ENCODE assay signal across 10 cellular contexts in genomic region chr2:104944495-104944894, GRCh38.
A peak's percentile ranks its signal among the peaks of the same experiment; 100 is the strongest.
DNase-seq lines count a peak whose midpoint lies in the region; ATAC-seq and TF ChIP-seq lines count a peak whose summit lies in the region.
"Had no signal": no experiment of that assay in that cellular context is flagged by ENCODE, and none has a peak within 500 bp of the region (broad histone marks: within the 10 kb centered on the region; RNA-seq: fewer than 3 reads in every experiment).

No MANE protein-coding gene starts in this region.

- H3K27ac ChIP-seq in heart right ventricle (no peak overlapping the region), RWPE1 (no peak overlapping the region), upper lobe of right lung (no peak overlapping the region)

- H3K4me3 ChIP-seq in heart right ventricle: no peak overlapping the region
- no peak overlapping the region for H3K4me3 ChIP-seq in upper lobe of right lung

- DNase-seq in heart right ventricle (no peak), left ventricle myocardium superior (no peak), RWPE1 (ENCODE audit: low spot score) (peak; percentile 41), hippocampal formation (lab: John Stamatoyannopoulos, UW) (peak; percentile 23 to 53), upper lobe of right lung (no peak), DMS79 (lab: John Stamatoyannopoulos, UW) (no peak)
- no peak for DNase-seq in stimulated activated naive CD8-positive, alpha-beta T cell treated with anti-CD3 and anti-CD28 coated beads, Interleukin-15, amount 100 ng/mL, for 72 hours
- DNase-seq: activated CD8-positive, alpha-beta memory T cell treated with anti-CD3 and anti-CD28 coated beads, Interleukin-2, amount 50 U/mL, for 4 hours; left cardiac atrium had no signal

- POLR2A ChIA-PET in RWPE1 (lab: Yijun Ruan, JAX; ENCODE audit: low non-redundant PET): no interaction called here

- no peak overlapping the region for H3K27ac Mint-ChIP-seq in stimulated activated naive CD8-positive, alpha-beta T cell treated with anti-CD3 and anti-CD28 coated beads, Interleukin-15, amount 100 ng/mL, for 72 hours

- no peaks in the 10 kb centered on the region for H3K36me3 ChIP-seq in heart right ventricle
- H3K36me3 ChIP-seq in upper lobe of right lung: no peaks in the 10 kb centered on the region

- no peaks in the 10 kb centered on the region for H3K9me3 ChIP-seq in heart right ventricle
- no peaks in the 10 kb centered on the region for H3K9me3 ChIP-seq in upper lobe of right lung

- no peaks in the 10 kb centered on the region for H3K4me1 ChIP-seq in heart right ventricle
- no peaks in the 10 kb centered on the region for H3K4me1 ChIP-seq in upper lobe of right lung

- WGBS in heart right ventricle, 2 donors: 57 to 69% methylated on average over 1 of the region's 1 CpG

- no peak overlapping the region for H3K4me3 Mint-ChIP-seq in stimulated activated naive CD8-positive, alpha-beta T cell treated with anti-CD3 and anti-CD28 coated beads, Interleukin-15, amount 100 ng/mL, for 72 hours

- TF ChIP-seq CTCF in heart right ventricle (IDR thresholded peaks at IDR 0.05): peak in 7 of 9 donors; percentile 14 to 50 (median 22)
- no peak; the same call in none of the 2 replicates for TF ChIP-seq CTCF in RWPE1 (conservative IDR thresholded peaks at IDR 0.05; ENCODE audit: low read depth)
- TF ChIP-seq CTCF in upper lobe of right lung (IDR thresholded peaks at IDR 0.05): peak; percentile 35

- CTCF ChIA-PET in RWPE1 (lab: Yijun Ruan, JAX): interaction anchor here (0.5 to 0.7 kb wide), 5 partner anchors 342 to 1885 kb away, joined by 3 to 4 read pairs (median 3); no protein-coding TSS in a partner anchor

- ATAC-seq in heart right ventricle (no peak), left ventricle myocardium superior (no peak), upper lobe of right lung (peak; percentile 18), GM19452 (IDR thresholded peaks at IDR 0.05; ENCODE audit: unreplicated experiment) (no peak)
- no peak for ATAC-seq in stimulated activated naive CD8-positive, alpha-beta T cell treated with anti-CD3 and anti-CD28 coated beads, Interleukin-15, amount 100 ng/mL, for 72 hours
- ATAC-seq: left cardiac atrium had no signal

- H3K27me3 ChIP-seq in heart right ventricle: peaks cover 0 to 52% (median 22%) of the 10 kb centered on the region in 7 donors
- H3K27me3 ChIP-seq in upper lobe of right lung: no peaks in the 10 kb centered on the region

- H3K27me3 Mint-ChIP-seq in stimulated activated naive CD8-positive, alpha-beta T cell treated with anti-CD3 and anti-CD28 coated beads, Interleukin-15, amount 100 ng/mL, for 72 hours: peaks cover 32% of the 10 kb centered on the region

- H3K4me1 Mint-ChIP-seq in stimulated activated naive CD8-positive, alpha-beta T cell treated with anti-CD3 and anti-CD28 coated beads, Interleukin-15, amount 100 ng/mL, for 72 hours: no peaks in the 10 kb centered on the region

- intact Hi-C loops in heart right ventricle (cut with DNase I): loop anchor here in 1 of 10 donors (10.0 kb wide), 1 partner anchor 1780 kb away; no protein-coding TSS in a partner anchor
- intact Hi-C loops in left ventricle myocardium superior (cut with micrococcal nuclease): no loop called here
- intact Hi-C loops in upper lobe of right lung (cut with DNase I): no loop called here

- no peaks in the 10 kb centered on the region for H3K9me3 Mint-ChIP-seq in stimulated activated naive CD8-positive, alpha-beta T cell treated with anti-CD3 and anti-CD28 coated beads, Interleukin-15, amount 100 ng/mL, for 72 hours

Comparison
In these comparisons a context has a peak if more than half of its experiments do, and no peak if none do; other contexts are left out.
1. DNase-seq: peak in RWPE1 (single experiment) and hippocampal formation (2 of 2); none in heart right ventricle (0 of 2), left ventricle myocardium superior (single experiment), upper lobe of right lung (single experiment), DMS79 (single experiment) and stimulated activated naive CD8-positive, alpha-beta T cell treated with anti-CD3 and anti-CD28 coated beads, Interleukin-15, amount 100 ng/mL, for 72 hours (0 of 2).